Comparison of ENCODE assay signal across 12 cellular contexts in genomic region chr3:12770816-12771215, GRCh38. TPM values are rescaled to one million over a fixed set of nuclear protein-coding genes. Genes with fewer than 3 reads are reported as not detected.
"Had no signal": no experiment of that assay in that cellular context is flagged by ENCODE, and none has a peak within 500 bp of the region (broad histone marks: within the 10 kb centered on the region; RNA-seq: fewer than 3 reads in every experiment).

No MANE protein-coding gene starts in this region.

RNA-seq across cellular contexts. Expression of gene TMEM40, which starts 11.8 kb away (rescaled TPM):
- total RNA-seq: activated naive CD4-positive, alpha-beta T cell treated with anti-CD3 and anti-CD28 coated beads for 36 hours; activated naive CD4-positive, alpha-beta T cell treated with anti-CD3 and anti-CD28 coated beads, Interleukin-2, amount 50 U/mL, for 72 hours; activated naive CD8-positive, alpha-beta T cell treated with anti-CD3 and anti-CD28 coated beads for 36 hours; activated naive CD8-positive, alpha-beta T cell treated with anti-CD3 and anti-CD28 coated beads, Interleukin-2, amount 10 ng/mL, durations not matched to agents 7 days and 5 days; activated T-cell treated with anti-CD3 and anti-CD28 coated beads, Interleukin-2, amount 50 U/mL, for 4 hours; activated T-cell treated with anti-CD3 and anti-CD28 coated beads, Interleukin-2, amount 50 U/mL, for 72 hours; activated T-helper 1 cell treated with anti-CD3 and anti-CD28 coated beads, Interleukin-12 subunit alpha, Interleukin-12 subunit beta, Interleukin-2, Interleukin-4 antibody, amounts not matched to agents 30 ng/mL and 10 ng/mL and 1 ng/mL, durations not matched to agents 14 hours and 24 hours and 36 hours; activated T-helper 17 cell treated with anti-CD3 and anti-CD28 coated beads, Interleukin-2, amount 50 U/mL, for 72 hours; activated T-helper 2 cell treated with anti-CD3 and anti-CD28 coated beads, Interferon-gamma antibody, Interleukin-2, Interleukin-4, amounts not matched to agents 10 μg/mL and 5 μg/mL and 100 μg/mL, durations not matched to agents 14 hours and 24 hours and 36 hours; ascending aorta; body of pancreas; cerebellum had no signal
